8 cellular contexts compared by ENCODE assay signal in the genomic region with DNA sequence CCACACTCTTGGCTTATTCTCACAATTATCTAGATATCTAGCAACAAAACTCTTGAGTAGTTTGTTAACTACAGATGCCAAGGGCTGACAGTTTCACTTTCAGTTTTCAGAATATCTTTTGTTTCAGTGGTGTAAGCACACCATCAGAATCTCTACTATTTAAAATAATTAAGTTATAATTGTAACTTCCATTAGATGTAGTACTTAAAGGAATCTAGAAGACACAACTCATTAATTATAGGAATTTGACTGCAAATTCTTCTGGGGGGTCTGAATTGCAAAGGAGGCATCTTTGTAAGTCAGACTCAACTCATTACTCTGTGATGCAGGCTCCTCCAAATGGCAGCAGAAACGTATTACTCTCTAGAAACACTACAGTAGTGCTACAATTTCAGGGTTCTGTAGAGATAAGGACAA. TPM values are rescaled to one million over a fixed set of nuclear protein-coding genes. Genes with fewer than 3 reads are reported as not detected.
DNase-seq lines count a peak whose midpoint lies in the region; ATAC-seq and TF ChIP-seq lines count a peak whose summit lies in the region.

No MANE protein-coding gene starts in this region.

- H3K4me3 ChIP-seq in Jurkat, Clone E6-1 (ENCODE audit: low read length): peak overlapping the region; percentile 49
- H3K4me3 ChIP-seq in retinal pigment epithelial cell (ENCODE audit: low read length): peak overlapping the region; percentile 11

- no peak overlapping the region for H3K27ac Mint-ChIP-seq in activated CD4-positive, alpha-beta memory T cell treated with anti-CD3 and anti-CD28 coated beads for 36 hours

- peaks cover 41% of the 10 kb centered on the region for H3K4me1 Mint-ChIP-seq in activated CD4-positive, alpha-beta memory T cell treated with anti-CD3 and anti-CD28 coated beads for 36 hours (ENCODE audit: low read depth)

- H3K27me3 Mint-ChIP-seq in activated CD4-positive, alpha-beta memory T cell treated with anti-CD3 and anti-CD28 coated beads for 36 hours: no peaks in the 10 kb centered on the region

- TF ChIP-seq CTCF in retinal pigment epithelial cell (conservative IDR thresholded peaks at IDR 0.05; ENCODE audit: low read depth, low read length): peak; percentile 25

- H3K9me3 Mint-ChIP-seq in activated CD4-positive, alpha-beta memory T cell treated with anti-CD3 and anti-CD28 coated beads for 36 hours: no peaks in the 10 kb centered on the region

- no peaks in the 10 kb centered on the region for H3K36me3 Mint-ChIP-seq in activated CD4-positive, alpha-beta memory T cell treated with anti-CD3 and anti-CD28 coated beads for 36 hours

- CTCF ChIA-PET in activated CD4-positive, alpha-beta memory T cell treated with anti-CD3 and anti-CD28 coated beads for 36 hours (lab: Charles Lee): no interaction called here

- intact Hi-C loops in activated CD4-positive, alpha-beta memory T cell treated with anti-CD3 and anti-CD28 coated beads for 36 hours (cut with micrococcal nuclease): no loop called here

- ATAC-seq in GM19324 (IDR thresholded peaks at IDR 0.05; ENCODE audit: low FRiP score, unreplicated experiment) (peak; percentile 48), HG02610 (IDR thresholded peaks at IDR 0.05; ENCODE audit: unreplicated experiment) (no peak)

- peak overlapping the region; percentile 39 for H3K4me3 Mint-ChIP-seq in activated CD4-positive, alpha-beta memory T cell treated with anti-CD3 and anti-CD28 coated beads for 36 hours

- POLR2A ChIA-PET in activated CD4-positive, alpha-beta memory T cell treated with anti-CD3 and anti-CD28 coated beads for 36 hours (lab: Charles Lee): no interaction called here

- DNase-seq in DMS 273 (lab: John Stamatoyannopoulos, UW; ENCODE audit: unreplicated experiment) (peak; percentile 35), globus pallidus (ENCODE audit: low spot score) (peak; percentile 74), retinal pigment epithelial cell (ENCODE audit: low read depth) (no peak), NCI-H524 treated with DMSO at 0.1 percent for 48 hours (lab: John Stamatoyannopoulos, UW) (no peak)
- DNase-seq in Jurkat, Clone E6-1 (ENCODE audit: low read depth, low spot score): peak; percentile 74
- no peak for DNase-seq in activated CD4-positive, alpha-beta memory T cell treated with anti-CD3 and anti-CD28 coated beads for 36 hours

RNA-seq across cellular contexts. Expression of a gene that starts 44.9 kb away (rescaled TPM):
- polyA plus RNA-seq in Jurkat, Clone E6-1 (2012; ENCODE audit: insufficient read depth, insufficient read length): 15.6 TPM
- total RNA-seq in activated CD4-positive, alpha-beta memory T cell treated with anti-CD3 and anti-CD28 coated beads for 36 hours: 10 to 100 TPM; 13.3 to 13.8 TPM

Comparison
In these comparisons a context has a peak if more than half of its experiments do, and no peak if none do; other contexts are left out.
1. DNase-seq: peak in DMS 273 (single experiment), Jurkat, Clone E6-1 (single experiment) and globus pallidus (single experiment); none in activated CD4-positive, alpha-beta memory T cell treated with anti-CD3 and anti-CD28 coated beads for 36 hours (single experiment), retinal pigment epithelial cell (single experiment) and NCI-H524 treated with DMSO at 0.1 percent for 48 hours (single experiment).